In the genomic region with DNA sequence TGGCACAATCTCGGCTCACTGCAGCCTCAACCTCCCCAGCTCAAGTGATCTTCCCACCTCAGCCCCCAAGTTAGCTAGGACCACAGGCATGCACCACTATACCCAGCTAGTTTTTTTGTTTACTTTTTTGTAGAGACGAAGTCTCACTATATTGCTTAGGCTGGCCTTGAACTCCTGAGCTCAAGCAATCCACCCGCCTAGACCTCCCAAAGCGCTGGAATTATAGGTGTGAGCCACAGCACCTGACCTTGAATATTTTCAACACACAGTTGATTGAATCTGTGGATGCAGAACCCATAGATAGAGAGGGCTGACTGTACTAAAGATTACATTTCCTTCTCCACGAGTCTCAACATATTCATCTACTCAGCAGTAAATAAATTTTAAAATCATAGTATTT, we compare ENCODE assay signal across 28 cellular contexts.
"Had no signal": no experiment of that assay in that cellular context is flagged by ENCODE, and none has a peak within 500 bp of the region (broad histone marks: within the 10 kb centered on the region; RNA-seq: fewer than 3 reads in every experiment).

No MANE protein-coding gene starts in this region.

- DNase-seq: hippocampal formation; kidney; left ventricle myocardium inferior; mesendoderm; natural killer cell; nephron progenitor cell; ovary; stimulated activated CD4-positive, alpha-beta T cell treated with anti-CD3 and anti-CD28 coated beads, Interleukin-12 subunit alpha, Interleukin-12 subunit beta, amount 100 ng/mL, for 4 hours; stimulated activated CD4-positive, alpha-beta T cell treated with anti-CD3 and anti-CD28 coated beads, Interleukin-15, amount 100 ng/mL, for 24 hours; stimulated activated CD4-positive, alpha-beta T cell treated with anti-CD3 and anti-CD28 coated beads, Interleukin-2, amount 100 ng/mL, for 24 hours; stimulated activated CD4-positive, alpha-beta T cell treated with anti-CD3 and anti-CD28 coated beads, Interleukin-4, amount 100 ng/mL, for 1 hour; stimulated activated naive B cell treated with anti-CD40 and anti-IgM and Interleukin-4, amounts not matched to agents 10 μg/mL and 1 μg/mL and 100 μg/mL, for 72 hours; stimulated activated naive CD8-positive, alpha-beta T cell treated with anti-CD3 and anti-CD28 coated beads, Interleukin-15, Interleukin-2, amounts not matched to agents 100 U/mL and 50 U/mL, for 24 hours; stomach; testis; thyroid gland; transverse colon; upper lobe of right lung had no signal

- H3K4me3 Mint-ChIP-seq: mesothelial cell of epicardium; natural killer cell; nephron progenitor cell; neural progenitor cell; stimulated activated naive B cell treated with anti-CD40 and anti-IgM and Interleukin-4, amounts not matched to agents 10 μg/mL and 1 μg/mL and 100 μg/mL, for 72 hours had no signal

- H3K36me3 Mint-ChIP-seq: natural killer cell had no signal

- H3K27ac ChIP-seq: left ventricle myocardium inferior, neural progenitor cell, ovary, right atrium auricular region, skin epidermis, stomach, testis, thyroid gland, transverse colon, upper lobe of right lung had no signal

- H3K4me1 Mint-ChIP-seq: mesothelial cell of epicardium, nephron progenitor cell, neural progenitor cell had no signal

- H3K4me1 ChIP-seq: left ventricle myocardium inferior, neural progenitor cell, right atrium auricular region, stomach, testis, thyroid gland, upper lobe of right lung had no signal

- H3K9me3 ChIP-seq: ovary, right atrium auricular region, stomach, testis, thyroid gland, transverse colon, upper lobe of right lung had no signal

- H3K4me3 ChIP-seq: left ventricle myocardium inferior, lung, neural progenitor cell, ovary, right atrium auricular region, skin epidermis, stomach, testis, thyroid gland, transverse colon, upper lobe of right lung had no signal

- H3K27me3 ChIP-seq: neural progenitor cell, ovary, right atrium auricular region, stomach, testis, thyroid gland, transverse colon, upper lobe of right lung had no signal

- FAIRE-seq: islet of Langerhans, kidney, urothelium cell line had no signal

- H3K36me3 ChIP-seq: left ventricle myocardium inferior, ovary, right atrium auricular region, stomach, thyroid gland, transverse colon, upper lobe of right lung had no signal

- H3K27me3 Mint-ChIP-seq: naive B cell; progenitor cell of endocrine pancreas; stimulated activated naive B cell treated with anti-CD40 and anti-IgM and Interleukin-4, amounts not matched to agents 10 μg/mL and 1 μg/mL and 100 μg/mL, for 72 hours had no signal

- ATAC-seq: natural killer cell; sciatic nerve; stimulated activated naive CD8-positive, alpha-beta T cell treated with anti-CD3 and anti-CD28 coated beads, Interleukin-15, Interleukin-2, amounts not matched to agents 100 U/mL and 50 U/mL, for 24 hours had no signal

- H3K4me2 ChIP-seq: neural progenitor cell had no signal

- H3K27ac Mint-ChIP-seq: mesothelial cell of epicardium; natural killer cell; nephron progenitor cell; neural progenitor cell; progenitor cell of endocrine pancreas; stimulated activated naive B cell treated with anti-CD40 and anti-IgM and Interleukin-4, amounts not matched to agents 10 μg/mL and 1 μg/mL and 100 μg/mL, for 72 hours had no signal
